8 cellular contexts compared by ENCODE assay signal in genomic region chr17:43546317-43547188, GRCh38. TPM values are rescaled to one million over a fixed set of nuclear protein-coding genes. Genes with fewer than 3 reads are reported as not detected.
A peak's percentile ranks its signal among the peaks of the same experiment; 100 is the strongest.
DNase-seq lines count a peak whose midpoint lies in the region; ATAC-seq and TF ChIP-seq lines count a peak whose summit lies in the region.

Gene ETV4, minus strand, starts transcription at chr17:43546340. Its CDS starts 723 bp downstream, at chr17:43545617.

- H3K79me2 ChIP-seq in GM23338 (replicated peaks; ENCODE audit: insufficient read depth): peaks cover 34% of the 10 kb centered on the region

- H3K36me3 ChIP-seq in GM23338 (ENCODE audit: insufficient read depth): no peaks in the 10 kb centered on the region

- H3K9me2 ChIP-seq in GM23338 (ENCODE audit: insufficient read depth): no peaks in the 10 kb centered on the region

- peak within 1 kb of the TSS; percentile 95 for H3K27ac ChIP-seq in GM23338 (ENCODE audit: low read depth)

- H2AFZ ChIP-seq in GM23338: no peak within 1 kb of the TSS

- H3K4me3 ChIP-seq in GM23338 (peak within 1 kb of the TSS; percentile 74), foreskin fibroblast (ENCODE audit: low read depth in 1 of 2, low read length in 2 of 2) (peak within 1 kb of the TSS; percentile 63 to 65)

- 0 out of 2 replicates have a peak, but pooled peaks cover 13% of the 10 kb centered on the region for H3K27me3 ChIP-seq in GM23338 (ENCODE audit: insufficient read depth)

- peaks cover 60% of the 10 kb centered on the region for H3K4me1 Mint-ChIP-seq in GM23338
- peaks cover 70% of the 10 kb centered on the region for H3K4me1 Mint-ChIP-seq in neural crest cell
- peaks cover 23% of the 10 kb centered on the region for H3K4me1 Mint-ChIP-seq in stimulated activated naive CD8-positive, alpha-beta T cell treated with anti-CD3 and anti-CD28 coated beads, Interleukin-15, Interleukin-2, amounts not matched to agents 100 ng/mL and 50 ng/mL, for 24 hours (ENCODE audit: low read depth)

- H3K36me3 Mint-ChIP-seq in GM23338 (ENCODE audit: low read depth): peaks cover 15% of the 10 kb centered on the region; the same call in 2 of the 3 replicates
- H3K36me3 Mint-ChIP-seq in neural crest cell (ENCODE audit: low read depth): no peaks in the 10 kb centered on the region
- no peaks in the 10 kb centered on the region for H3K36me3 Mint-ChIP-seq in stimulated activated naive CD8-positive, alpha-beta T cell treated with anti-CD3 and anti-CD28 coated beads, Interleukin-15, Interleukin-2, amounts not matched to agents 100 ng/mL and 50 ng/mL, for 24 hours (ENCODE audit: low read depth)

- H3K27ac Mint-ChIP-seq in GM23338 (peak within 1 kb of the TSS; percentile 97), neural crest cell (ENCODE audit: unreplicated experiment) (peak within 1 kb of the TSS; percentile 96)
- H3K27ac Mint-ChIP-seq in stimulated activated naive CD8-positive, alpha-beta T cell treated with anti-CD3 and anti-CD28 coated beads, Interleukin-15, Interleukin-2, amounts not matched to agents 100 ng/mL and 50 ng/mL, for 24 hours: peak within 1 kb of the TSS; percentile 73

- peak; percentile 61 for ATAC-seq in GM23338

- peak within 1 kb of the TSS; percentile 90 for H3K4me2 ChIP-seq in GM23338

- H3F3A ChIP-seq in GM23338 (replicated peaks; ENCODE audit: low read depth): peaks cover 6% of the 10 kb centered on the region; the same call in 1 of the 2 replicates

- TF ChIP-seq CTCF in GM23338 (conservative IDR thresholded peaks at IDR 0.05; ENCODE audit: low read depth in 2 of 2) (no peak), foreskin fibroblast (IDR thresholded peaks at IDR 0.05; ENCODE audit: low read depth, low read length) (no peak), neural crest cell (conservative IDR thresholded peaks at IDR 0.05) (no peak)

- H3K4me1 ChIP-seq in GM23338 (ENCODE audit: insufficient read depth): peaks cover 52% of the 10 kb centered on the region

- H4K20me1 ChIP-seq in GM23338 (replicated peaks; ENCODE audit: insufficient read depth): peaks cover 6% of the 10 kb centered on the region

- H3K4me3 Mint-ChIP-seq in GM23338 (peak within 1 kb of the TSS; percentile 99), neural crest cell (peak within 1 kb of the TSS; percentile 94)
- peak within 1 kb of the TSS; percentile 87 for H3K4me3 Mint-ChIP-seq in stimulated activated naive CD8-positive, alpha-beta T cell treated with anti-CD3 and anti-CD28 coated beads, Interleukin-15, Interleukin-2, amounts not matched to agents 100 ng/mL and 50 ng/mL, for 24 hours

- H3K9me3 Mint-ChIP-seq in GM23338 (no peaks in the 10 kb centered on the region; the same call in 2 of the 3 replicates), neural crest cell (no peaks in the 10 kb centered on the region)
- no peaks in the 10 kb centered on the region for H3K9me3 Mint-ChIP-seq in stimulated activated naive CD8-positive, alpha-beta T cell treated with anti-CD3 and anti-CD28 coated beads, Interleukin-15, Interleukin-2, amounts not matched to agents 100 ng/mL and 50 ng/mL, for 24 hours

- DNase-seq in DMS153 treated with DMSO at 0.1 percent for 48 hours (lab: John Stamatoyannopoulos, UW; ENCODE audit: unreplicated experiment) (peak; percentile 75), GM23338 (ENCODE audit: low spot score) (peak; percentile 97), LoVo (ENCODE audit: low spot score) (peak; percentile 92), SIG-M5 treated with dmso at 0.1 percent for 504 hours (lab: John Stamatoyannopoulos, UW; ENCODE audit: unreplicated experiment) (peak; percentile 96), activated gamma-delta T cell treated with Interleukin-2 at 50 U/mL for 16 hours (peak; percentile 89), foreskin fibroblast (peak; percentile 95 to 98), neural crest cell (ENCODE audit: low read depth, low spot score) (peak; percentile 93)

- H3K27me3 Mint-ChIP-seq in GM23338 (ENCODE audit: insufficient read depth, low read depth, poor library complexity): peaks cover 26% of the 10 kb centered on the region
- H3K27me3 Mint-ChIP-seq in neural crest cell (ENCODE audit: low read depth): peaks cover 11% of the 10 kb centered on the region
- peaks cover 67% of the 10 kb centered on the region for H3K27me3 Mint-ChIP-seq in stimulated activated naive CD8-positive, alpha-beta T cell treated with anti-CD3 and anti-CD28 coated beads, Interleukin-15, Interleukin-2, amounts not matched to agents 100 ng/mL and 50 ng/mL, for 24 hours

TF ChIP-seq in GM23338, 12 proteins besides CTCF, POLR2A, EP300 and RAD21:
- TF ChIP-seq POLR2AphosphoS5 (IDR thresholded peaks at IDR 0.05; ENCODE audit: low read depth): 0 out of 2 replicates have a peak, but pooled peaks have one; percentile 31
- no peak for TF ChIP-seq ETS1 (IDR thresholded peaks at IDR 0.05)

RNA-seq across cellular contexts. Expression of gene ETV4, which starts in this region (rescaled TPM):
- 126 and 149 TPM in 2 replicates for total RNA-seq in GM23338 (2014; rRNA removed; shearing (Covaris generic))
- polyA plus RNA-seq in GM23338 (2016; fragmentation: Nextera tagmentation; extraction: Ambion mirVana): 93.1 and 97.2 TPM in 2 replicates
- total RNA-seq in neural crest cell: 55.0 and 59.6 TPM in 2 replicates

Comparison
In these comparisons a context has a peak if more than half of its experiments do, and no peak if none do; other contexts are left out.
1. Peak in every context shown above with its lines: DNase-seq, ATAC-seq, H3K4me3 ChIP-seq and H3K27ac ChIP-seq.